Comparison of ENCODE assay signal across 9 cellular contexts in the genomic region with DNA sequence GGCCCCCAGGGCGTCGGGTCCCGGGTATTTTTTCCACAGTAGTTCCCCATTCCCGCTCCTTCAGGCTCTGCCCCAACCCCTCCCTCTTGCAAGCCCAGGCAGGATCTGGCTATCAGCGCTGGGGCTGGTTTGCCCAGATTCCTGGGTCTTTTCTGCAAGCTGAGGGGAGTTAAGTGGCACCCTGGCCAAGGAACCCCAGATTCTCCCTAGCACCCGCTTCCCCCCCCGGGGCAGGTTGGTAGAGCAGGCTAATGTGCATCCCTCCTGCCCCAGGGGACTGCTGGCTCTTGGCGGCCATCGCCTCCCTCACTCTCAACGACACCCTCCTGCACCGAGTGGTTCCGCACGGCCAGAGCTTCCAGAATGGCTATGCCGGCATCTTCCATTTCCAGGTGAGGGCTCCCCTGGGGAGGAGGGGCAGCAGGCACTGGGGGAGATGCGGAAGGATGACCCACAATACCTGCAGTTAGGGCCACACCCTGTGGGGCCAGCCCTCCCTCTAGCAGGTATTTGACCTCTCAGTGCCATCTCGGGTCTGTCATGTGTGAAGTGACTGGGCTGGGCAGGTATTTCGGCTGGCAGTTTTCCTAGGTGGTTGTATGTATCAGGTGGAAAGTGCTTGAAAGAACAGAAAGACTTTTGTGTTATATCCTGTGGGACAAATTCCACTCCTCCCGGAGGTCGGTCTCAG. TPM values are rescaled to one million over a fixed set of nuclear protein-coding genes. Genes with fewer than 3 reads are reported as not detected.
DNase-seq lines count a peak whose midpoint lies in the region; ATAC-seq and TF ChIP-seq lines count a peak whose summit lies in the region.
"Had no signal": no experiment of that assay in that cellular context is flagged by ENCODE, and none has a peak within 500 bp of the region (broad histone marks: within the 10 kb centered on the region; RNA-seq: fewer than 3 reads in every experiment).

No MANE protein-coding gene starts in this region.

- H3K4me3 ChIP-seq in left ventricle myocardium inferior, result peak overlapping the region; percentile 96
- no peak overlapping the region for H3K4me3 ChIP-seq in body of pancreas
- H3K4me3 ChIP-seq in lower lobe of right lung, result peak overlapping the region; percentile 98
- peak overlapping the region; percentile 85 for H3K4me3 ChIP-seq in urinary bladder (ENCODE audit: low read depth, low read length)

- ATAC-seq in Right ventricle myocardium inferior, result no peak
- peak; percentile 43 for ATAC-seq in body of pancreas
- ATAC-seq in lower lobe of right lung, result peak in 1 of 2 donors; percentile 8
- no peak for ATAC-seq in GM21737 (IDR thresholded peaks at IDR 0.05; ENCODE audit: unreplicated experiment)

- H3K9me3 ChIP-seq in left ventricle myocardium inferior (replicated peaks) (no peaks in the 10 kb centered on the region), body of pancreas (no peaks in the 10 kb centered on the region), lower lobe of right lung (no peaks in the 10 kb centered on the region)

- H3K27ac ChIP-seq in left ventricle myocardium inferior (replicated peaks) (peak overlapping the region; percentile 93), body of pancreas (peak overlapping the region; percentile 88 to 98 (median 96)), lower lobe of right lung (peak overlapping the region; percentile 95), urinary bladder (ENCODE audit: low read depth) (peak overlapping the region; percentile 86)

- H3K36me3 ChIP-seq in left ventricle myocardium inferior (peaks cover 30% of the 10 kb centered on the region), body of pancreas (replicated peaks in 1 of 2; ENCODE audit: insufficient read depth in 1 of 2, low read depth in 2 of 2) (peaks cover 0 to 19% of the 10 kb centered on the region in 2 donors), lower lobe of right lung (peaks cover 44% of the 10 kb centered on the region), urinary bladder (ENCODE audit: insufficient read depth) (peaks cover 4% of the 10 kb centered on the region)

- H3K27me3 ChIP-seq in left ventricle myocardium inferior (ENCODE audit: low read depth) (no peaks in the 10 kb centered on the region), body of pancreas (no peaks in the 10 kb centered on the region), lower lobe of right lung (ENCODE audit: low read depth) (no peaks in the 10 kb centered on the region)

- intact Hi-C loops in left ventricle myocardium inferior (cut with micrococcal nuclease) (no loop called here), Right ventricle myocardium inferior (cut with DNase I) (loop anchor here (5.0 kb wide), 1 partner anchor 171 kb away; the partner anchor contains the start of gene ARL2), body of pancreas (cut with DNase I) (no loop called here), lower lobe of right lung (cut with DNase I) (no loop called here)

- WGBS in body of pancreas, 2 donors, result 67 to 69% methylated on average over 8 to 19 of the region's 19 CpGs
- WGBS in urinary bladder, result 78% methylated on average over 19 of the region's 19 CpGs

- DNase-seq in left ventricle myocardium inferior (no peak), Right ventricle myocardium inferior (ENCODE audit: missing footprints) (no peak), body of pancreas (peak; percentile 55 to 84 (median 72)), lower lobe of right lung (peak; percentile 63), NCI-H146 (lab: John Stamatoyannopoulos, UW) (no peak)
- DNase-seq in activated CD4-positive, CD25-positive, alpha-beta regulatory T cell (lab: John Stamatoyannopoulos, UW), result no peak

- no peak for TF ChIP-seq CTCF in left ventricle myocardium inferior (IDR thresholded peaks at IDR 0.05; ENCODE audit: borderline replicate concordance)
- TF ChIP-seq CTCF in body of pancreas (IDR thresholded peaks at IDR 0.05), result no peak
- TF ChIP-seq CTCF in lower lobe of right lung (IDR thresholded peaks at IDR 0.05), result no peak

- TF ChIP-seq POLR2A in body of pancreas (IDR thresholded peaks at IDR 0.05), result peak; percentile 14 to 65 (median 64)

- H3K4me1 ChIP-seq in left ventricle myocardium inferior (peaks cover 36% of the 10 kb centered on the region), body of pancreas (peaks cover 46% of the 10 kb centered on the region), lower lobe of right lung (peaks cover 32% of the 10 kb centered on the region), urinary bladder (ENCODE audit: insufficient read depth) (no peaks in the 10 kb centered on the region)

RNA-seq across cellular contexts. Expression of gene CAPN1, which starts 1.6 kb away (rescaled TPM):
- total RNA-seq in left ventricle myocardium inferior, result 74.6 TPM
- total RNA-seq in Right ventricle myocardium inferior, result 82.9 TPM
- 100 to 1,000 TPM; 142 to 245 TPM for total RNA-seq in body of pancreas
- total RNA-seq in lower lobe of right lung, result 176 TPM
- total RNA-seq in urinary bladder, result 94.3 TPM
- polyA plus RNA-seq in urinary bladder, result 123 TPM

RNA-seq across cellular contexts. Expression of gene SPDYC, which starts 13.3 kb away (rescaled TPM):
- total RNA-seq in left ventricle myocardium inferior, result not detected
- total RNA-seq in Right ventricle myocardium inferior, result not detected
- not detected for total RNA-seq in body of pancreas
- total RNA-seq in lower lobe of right lung, result not detected
- total RNA-seq in urinary bladder, result not detected
- not detected for polyA plus RNA-seq in urinary bladder
- total RNA-seq: activated CD8-positive, alpha-beta memory T cell treated with anti-CD3 and anti-CD28 coated beads for 36 hours had no signal

RNA-seq across cellular contexts. Expression of gene SYVN1, which starts 49.0 kb away (rescaled TPM):
- total RNA-seq in left ventricle myocardium inferior (25.6 TPM), Right ventricle myocardium inferior (27.1 TPM), body of pancreas (10 to 100 TPM; 41.0 to 97.2 TPM), lower lobe of right lung (68.1 TPM), urinary bladder (16.2 TPM)
- polyA plus RNA-seq in urinary bladder, result 29.3 TPM

Comparison
In these comparisons a context has a peak if more than half of its experiments do, and no peak if none do; other contexts are left out.
1. DNase-seq: peak in body of pancreas (4 of 4) and lower lobe of right lung (single experiment); none in left ventricle myocardium inferior (single experiment), Right ventricle myocardium inferior (single experiment), activated CD4-positive, CD25-positive, alpha-beta regulatory T cell (0 of 4) and NCI-H146 (single experiment).
2. H3K4me3 ChIP-seq: peak in left ventricle myocardium inferior (single experiment), lower lobe of right lung (single experiment) and urinary bladder (single experiment); none in body of pancreas (0 of 2).
3. Peak in every context shown above with its lines, with median percentiles within 50 percentile points of each other: H3K27ac ChIP-seq.